Comparison of ENCODE assay signal across 1 cellular context in genomic region chr2:163774862-163775261, GRCh38.
TF ChIP-seq lines count a peak whose summit lies in the region.

No MANE protein-coding gene starts in this region.

TF ChIP-seq in SK-N-SH, 30 proteins besides CTCF, POLR2A, EP300 and RAD21 (continued from another document):
- TF ChIP-seq MEF2A (IDR thresholded peaks at IDR 0.05; ENCODE audit: borderline replicate concordance, low read depth) = no peak
- no peak for TF ChIP-seq RFX5 (IDR thresholded peaks at IDR 0.05; ENCODE audit: low read length)
- TF ChIP-seq TCF12 (IDR thresholded peaks at IDR 0.05) = peak; percentile 62
- TF ChIP-seq EZH2phosphoT487 (IDR thresholded peaks at IDR 0.05; ENCODE audit: borderline replicate concordance, low read depth) = no peak
- TF ChIP-seq USF1 (IDR thresholded peaks at IDR 0.05; ENCODE audit: borderline replicate concordance, low read depth) = no peak
- TF ChIP-seq SIN3A (IDR thresholded peaks at IDR 0.05; ENCODE audit: borderline replicate concordance, low read depth, low read length) = no peak
- TF ChIP-seq CHD2 (IDR thresholded peaks at IDR 0.05; ENCODE audit: low read length, partially characterized antibody) = no peak
- TF ChIP-seq RCOR1 (IDR thresholded peaks at IDR 0.05; ENCODE audit: low read length) = no peak
- TF ChIP-seq POLR2AphosphoS5 (IDR thresholded peaks at IDR 0.05; ENCODE audit: low read depth, low read length) = no peak
TF ChIP-seq in SK-N-SH: peak in this region for 6.
